16 cellular contexts compared by ENCODE assay signal in genomic region chr17:10657123-10657522, GRCh38.
"Had no signal": no experiment of that assay in that cellular context is flagged by ENCODE, and none has a peak within 500 bp of the region (broad histone marks: within the 10 kb centered on the region; RNA-seq: fewer than 3 reads in every experiment).

Gene MYH3, minus strand, starts transcription at chr17:10657309. Its CDS starts 2,245 bp downstream, at chr17:10655064.

- H3K4me2 ChIP-seq: hepatocyte had no signal

- ATAC-seq: natural killer cell treated with Interleukin-12 subunit alpha and Interleukin-12 subunit beta and Interleukin-15 and Interleukin-18, amount 100 ng/mL, for 72 hours; right cardiac atrium; stimulated activated memory B cell treated with anti-CD40 and anti-IgM and Interleukin-4, amounts not matched to agents 10 μg/mL and 1 μg/mL and 100 μg/mL, for 72 hours had no signal

- H3K27me3 ChIP-seq: cardiac muscle cell, esophagus squamous epithelium, hepatocyte had no signal

- H3K79me2 ChIP-seq: hepatocyte had no signal

- DNase-seq: activated CD4-positive, alpha-beta memory T cell treated with anti-CD3 and anti-CD28 coated beads for 36 hours; activated CD4-positive, alpha-beta T cell treated with anti-CD3 and anti-CD28 coated beads for 4 hours; dermis blood vessel endothelial cell; effector memory CD4-positive, alpha-beta T cell; esophagus squamous epithelium; right cardiac atrium; stimulated activated CD4-positive, alpha-beta T cell treated with anti-CD3 and anti-CD28 coated beads, Interleukin-4, amount 100 ng/mL, for 24 hours had no signal

- H3K9me3 Mint-ChIP-seq: activated CD4-positive, alpha-beta memory T cell treated with anti-CD3 and anti-CD28 coated beads for 36 hours; memory B cell; natural killer cell treated with Interleukin-12 subunit alpha and Interleukin-12 subunit beta and Interleukin-15 and Interleukin-18, amount 100 ng/mL, for 72 hours; stimulated activated memory B cell treated with anti-CD40 and anti-IgM and Interleukin-4, amounts not matched to agents 10 μg/mL and 1 μg/mL and 100 μg/mL, for 72 hours; T-helper 1 cell treated with Interleukin-12 subunit alpha and Interleukin-12 subunit beta and Interleukin-4 antibody, amounts not matched to agents 30 μg/mL and 1 μg/mL, for 36 hours had no signal

- H3K27ac Mint-ChIP-seq: activated CD4-positive, alpha-beta memory T cell treated with anti-CD3 and anti-CD28 coated beads for 36 hours; activated naive CD8-positive, alpha-beta T cell; memory B cell; natural killer cell treated with Interleukin-12 subunit alpha and Interleukin-12 subunit beta and Interleukin-15 and Interleukin-18, amount 100 ng/mL, for 72 hours; progenitor cell of endocrine pancreas; stimulated activated memory B cell treated with anti-CD40 and anti-IgM and Interleukin-4, amounts not matched to agents 10 μg/mL and 1 μg/mL and 100 μg/mL, for 72 hours; T-helper 1 cell treated with Interleukin-12 subunit alpha and Interleukin-12 subunit beta and Interleukin-4 antibody, amounts not matched to agents 30 μg/mL and 1 μg/mL, for 36 hours had no signal

- H2AFZ ChIP-seq: hepatocyte had no signal

- H3K4me3 ChIP-seq: cardiac muscle cell, esophagus squamous epithelium, hepatocyte, thoracic aorta had no signal

- H3K27ac ChIP-seq: cardiac muscle cell, esophagus squamous epithelium, hepatocyte, thoracic aorta had no signal

- H3K36me3 Mint-ChIP-seq: natural killer cell treated with Interleukin-12 subunit alpha and Interleukin-12 subunit beta and Interleukin-15 and Interleukin-18, amount 100 ng/mL, for 72 hours had no signal

- H3K4me3 Mint-ChIP-seq: activated CD4-positive, alpha-beta memory T cell treated with anti-CD3 and anti-CD28 coated beads for 36 hours; activated naive CD8-positive, alpha-beta T cell; memory B cell; natural killer cell treated with Interleukin-12 subunit alpha and Interleukin-12 subunit beta and Interleukin-15 and Interleukin-18, amount 100 ng/mL, for 72 hours; stimulated activated memory B cell treated with anti-CD40 and anti-IgM and Interleukin-4, amounts not matched to agents 10 μg/mL and 1 μg/mL and 100 μg/mL, for 72 hours; T-helper 1 cell treated with Interleukin-12 subunit alpha and Interleukin-12 subunit beta and Interleukin-4 antibody, amounts not matched to agents 30 μg/mL and 1 μg/mL, for 36 hours had no signal

- H3K4me1 ChIP-seq: esophagus squamous epithelium had no signal

- H3K9me3 ChIP-seq: esophagus squamous epithelium, thoracic aorta had no signal

- H3K36me3 ChIP-seq: cardiac muscle cell had no signal

- H3K27me3 Mint-ChIP-seq: activated CD4-positive, alpha-beta memory T cell treated with anti-CD3 and anti-CD28 coated beads for 36 hours; activated naive CD8-positive, alpha-beta T cell; memory B cell; progenitor cell of endocrine pancreas had no signal
